ENCODE assay signal across 8 cellular contexts in genomic region chr13:50244355-50244912, GRCh38.
DNase-seq lines count a peak whose midpoint lies in the region; ATAC-seq, FAIRE-seq and TF ChIP-seq lines count a peak whose summit lies in the region.

No MANE protein-coding gene starts in this region.

- H2AFZ ChIP-seq in astrocyte (ENCODE audit: low read depth, low read length), result no peak overlapping the region

- peaks cover 3% of the 10 kb centered on the region for H3K36me3 Mint-ChIP-seq in T-helper 2 cell treated with Interferon-gamma antibody and Interleukin-4, amounts not matched to agents 5 μg/mL and 100 μg/mL, for 36 hours (ENCODE audit: low read depth)
- H3K36me3 Mint-ChIP-seq in astrocyte (ENCODE audit: low read depth, unreplicated experiment), result no peaks in the 10 kb centered on the region

- no peaks in the 10 kb centered on the region for H3K79me2 ChIP-seq in astrocyte (ENCODE audit: insufficient read depth, low read length)

- H3K36me3 ChIP-seq in astrocyte (ENCODE audit: insufficient read depth, low read length) (no peaks in the 10 kb centered on the region), skeletal muscle tissue (ENCODE audit: control insufficient read depth in 3 of 3, insufficient read depth in 3 of 3, low read length in 3 of 3) (no peaks in the 10 kb centered on the region), prostate gland (no peaks in the 10 kb centered on the region)

- H3K4me1 ChIP-seq in astrocyte (ENCODE audit: insufficient read depth, low read length) (peaks cover 14% of the 10 kb centered on the region), skeletal muscle tissue (ENCODE audit: control insufficient read depth in 3 of 3, insufficient read depth in 3 of 3, low read length in 3 of 3) (peaks cover 0 to 12% (median 0%) of the 10 kb centered on the region in 3 donors), prostate gland (replicated peaks) (no peaks in the 10 kb centered on the region)

- no peaks in the 10 kb centered on the region for H3K9me3 ChIP-seq in astrocyte (ENCODE audit: insufficient read depth, low read depth, low read length)
- H3K9me3 ChIP-seq in skeletal muscle tissue (ENCODE audit: control insufficient read depth in 3 of 3, low read length in 3 of 3), result no peaks in the 10 kb centered on the region
- H3K9me3 ChIP-seq in prostate gland, result no peaks in the 10 kb centered on the region

- H4K20me1 ChIP-seq in astrocyte (ENCODE audit: insufficient read depth, low read length), result no peaks in the 10 kb centered on the region

- ATAC-seq in HG02884 (IDR thresholded peaks at IDR 0.05; ENCODE audit: unreplicated experiment), result peak; percentile 10

- H3K27ac Mint-ChIP-seq in T-helper 2 cell treated with Interferon-gamma antibody and Interleukin-4, amounts not matched to agents 5 μg/mL and 100 μg/mL, for 36 hours, result no peak overlapping the region
- peak overlapping the region; percentile 73 for H3K27ac Mint-ChIP-seq in astrocyte (ENCODE audit: unreplicated experiment)

- peak overlapping the region; percentile 70 for H3K4me2 ChIP-seq in astrocyte (ENCODE audit: low read length)

- TF ChIP-seq POLR2A in prostate gland (IDR thresholded peaks at IDR 0.05), result no peak

- WGBS in prostate gland, result 76% methylated on average over 8 of the region's 8 CpGs

- H3K27ac ChIP-seq in astrocyte (ENCODE audit: low read depth, low read length) (peak overlapping the region; percentile 35), skeletal muscle tissue (ENCODE audit: low read depth, low read length) (peak overlapping the region; percentile 9), prostate gland (no peak overlapping the region)

- H3K9ac ChIP-seq in astrocyte (ENCODE audit: low read length), result no peak overlapping the region
- H3K9ac ChIP-seq in skeletal muscle tissue (ENCODE audit: low read depth in 1 of 3, low read length in 3 of 3), result no peak overlapping the region

- no peak overlapping the region for H3K4me3 ChIP-seq in astrocyte (ENCODE audit: insufficient read depth, low read depth, low read length)
- no peak overlapping the region for H3K4me3 ChIP-seq in skeletal muscle tissue (ENCODE audit: low read length in 3 of 3)
- H3K4me3 ChIP-seq in prostate gland, result no peak overlapping the region

- H3K4me3 Mint-ChIP-seq in T-helper 2 cell treated with Interferon-gamma antibody and Interleukin-4, amounts not matched to agents 5 μg/mL and 100 μg/mL, for 36 hours, result peak overlapping the region; percentile 10
- H3K4me3 Mint-ChIP-seq in astrocyte (ENCODE audit: unreplicated experiment), result no peak overlapping the region

- no peaks in the 10 kb centered on the region for H3K9me3 Mint-ChIP-seq in T-helper 2 cell treated with Interferon-gamma antibody and Interleukin-4, amounts not matched to agents 5 μg/mL and 100 μg/mL, for 36 hours
- H3K9me3 Mint-ChIP-seq in astrocyte (ENCODE audit: unreplicated experiment), result no peaks in the 10 kb centered on the region

- TF ChIP-seq CTCF in astrocyte (IDR thresholded peaks at IDR 0.05; ENCODE audit: insufficient read depth, low read depth, low read length) (no peak), prostate gland (IDR thresholded peaks at IDR 0.05) (no peak)

- H3K27me3 Mint-ChIP-seq in T-helper 2 cell treated with Interferon-gamma antibody and Interleukin-4, amounts not matched to agents 5 μg/mL and 100 μg/mL, for 36 hours (ENCODE audit: low read depth), result peaks cover 55% of the 10 kb centered on the region
- H3K27me3 Mint-ChIP-seq in astrocyte (ENCODE audit: low read depth, unreplicated experiment), result no peaks in the 10 kb centered on the region

- peaks cover 23% of the 10 kb centered on the region for H3K4me1 Mint-ChIP-seq in T-helper 2 cell treated with Interferon-gamma antibody and Interleukin-4, amounts not matched to agents 5 μg/mL and 100 μg/mL, for 36 hours (ENCODE audit: low read depth)
- peaks cover 31% of the 10 kb centered on the region for H3K4me1 Mint-ChIP-seq in astrocyte (ENCODE audit: low read depth, unreplicated experiment)

- H3K27me3 ChIP-seq in astrocyte (ENCODE audit: insufficient read depth, low read length) (peaks cover 11% of the 10 kb centered on the region), skeletal muscle tissue (ENCODE audit: control insufficient read depth in 3 of 3, insufficient read depth in 3 of 3, low read length in 3 of 3) (no peaks in the 10 kb centered on the region), prostate gland (replicated peaks; ENCODE audit: insufficient read depth) (no peaks in the 10 kb centered on the region)

- FAIRE-seq in astrocyte (lab: Jason Lieb, UNC), result no peak

- intact Hi-C loops in prostate gland (cut with DNase I), result no loop called here

- no peak for DNase-seq in T-helper 2 cell treated with Interferon-gamma antibody and Interleukin-4, amounts not matched to agents 5 μg/mL and 100 μg/mL, for 36 hours (ENCODE audit: low spot score)
- DNase-seq in T-helper 2 cell (no peak), astrocyte (ENCODE audit: low read depth) (peak; percentile 16), prostate gland (ENCODE audit: low spot score) (no peak), ureter (ENCODE audit: low spot score) (no peak), NOMO-1 treated with dmso at 0.1 percent for 144 hours (lab: John Stamatoyannopoulos, UW; ENCODE audit: unreplicated experiment) (no peak)

Comparison
In these comparisons a context has a peak if more than half of its experiments do, and no peak if none do; other contexts are left out.
1. H3K27ac ChIP-seq: peak in astrocyte (single experiment) and skeletal muscle tissue (single experiment); none in prostate gland (0 of 2).